In the genomic region with DNA sequence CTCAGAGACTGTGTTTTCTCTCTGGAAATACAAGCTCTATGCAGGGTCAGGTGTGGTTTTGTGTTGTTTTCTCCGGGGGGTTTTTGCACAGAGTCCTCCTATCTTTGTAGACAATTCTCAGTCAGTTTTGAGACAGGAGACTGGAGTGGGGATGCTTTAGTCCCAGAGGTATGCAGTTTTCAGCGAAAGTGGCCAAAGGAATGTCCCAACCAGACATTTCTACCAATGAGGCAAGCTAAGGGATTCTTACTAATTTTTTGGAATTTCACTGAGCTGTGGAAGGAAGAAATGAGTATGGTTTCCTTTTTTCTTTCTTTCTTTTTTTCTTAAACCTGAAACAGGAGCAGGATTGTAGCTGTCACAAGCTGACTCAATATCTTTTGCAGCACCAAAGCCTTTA, we compare ENCODE assay signal across 12 cellular contexts. TPM values are rescaled to one million over a fixed set of nuclear protein-coding genes. Genes with fewer than 3 reads are reported as not detected.
DNase-seq lines count a peak whose midpoint lies in the region; TF ChIP-seq lines count a peak whose summit lies in the region.
"Had no signal": no experiment of that assay in that cellular context is flagged by ENCODE, and none has a peak within 500 bp of the region (broad histone marks: within the 10 kb centered on the region; RNA-seq: fewer than 3 reads in every experiment).

No MANE protein-coding gene starts in this region.

- H3K4me2 ChIP-seq in Loucy (ENCODE audit: low read depth, low read length, poor library complexity, severe bottlenecking), result no peak overlapping the region
- H3K4me2 ChIP-seq: BLaER1 treated with 17β-estradiol and CSF1 and Interleukin-3, amounts not matched to agents 10 nM and 100 nM had no signal

- H3K9me3 Mint-ChIP-seq in osteocyte (ENCODE audit: unreplicated experiment), result no peaks in the 10 kb centered on the region
- H3K9me3 Mint-ChIP-seq in activated naive CD8-positive, alpha-beta T cell treated with anti-CD3 and anti-CD28 coated beads for 36 hours, result no peaks in the 10 kb centered on the region

- H3K4me3 ChIP-seq in Loucy (ENCODE audit: low read length, poor library complexity, severe bottlenecking) (no peak overlapping the region), H7 (ENCODE audit: insufficient read depth, low read depth, low read length) (no peak overlapping the region), ovary (no peak overlapping the region)
- H3K4me3 ChIP-seq: BLaER1 treated with 17β-estradiol and CSF1 and Interleukin-3, amounts not matched to agents 10 nM and 100 nM had no signal

- no peak overlapping the region for H3K4me3 Mint-ChIP-seq in osteocyte (ENCODE audit: unreplicated experiment)
- no peak overlapping the region for H3K4me3 Mint-ChIP-seq in activated naive CD8-positive, alpha-beta T cell treated with anti-CD3 and anti-CD28 coated beads for 36 hours

- H3K27me3 ChIP-seq in Loucy (ENCODE audit: insufficient read depth, low read length, poor library complexity, severe bottlenecking), result no peaks in the 10 kb centered on the region
- H3K27me3 ChIP-seq in H7 (ENCODE audit: control insufficient read depth, insufficient read depth, low read length), result no peaks in the 10 kb centered on the region
- H3K27me3 ChIP-seq in ovary, result no peaks in the 10 kb centered on the region
- H3K27me3 ChIP-seq: BLaER1 treated with 17β-estradiol and CSF1 and Interleukin-3, amounts not matched to agents 10 nM and 100 nM had no signal

- TF ChIP-seq CTCF in AG09319 (IDR thresholded peaks at IDR 0.05; ENCODE audit: low read depth, low read length) (no peak), Loucy (conservative IDR thresholded peaks at IDR 0.05; ENCODE audit: low read length) (no peak), osteocyte (IDR thresholded peaks at IDR 0.05) (no peak), ovary (IDR thresholded peaks at IDR 0.05) (no peak)

- intact Hi-C loops in ovary (cut with DNase I), result loop anchor here in 1 of 4 donors (2.0 kb wide), 1 partner anchor 29 kb away; no protein-coding TSS in a partner anchor

- DNase-seq in AG09319 (ENCODE audit: extremely low read depth, low read depth) (peak; percentile 11), fibroblast of gingiva (ENCODE audit: low read depth) (peak; percentile 71), osteocyte (ENCODE audit: extremely low spot score, unreplicated experiment) (no peak), H7 (no peak), ovary (no peak)
- DNase-seq in activated CD8-positive, alpha-beta memory T cell treated with anti-CD3 and anti-CD28 coated beads for 24 hours, result no peak
- DNase-seq in activated naive CD8-positive, alpha-beta T cell treated with anti-CD3 and anti-CD28 coated beads for 36 hours, result no peak
- DNase-seq: activated T-cell treated with anti-CD3 and anti-CD28 coated beads, Interleukin-2, amount 50 U/mL, for 1 hour; NCI-H2227 treated with DMSO at 0.1 percent for 48 hours had no signal

- H3K27me3 Mint-ChIP-seq in osteocyte (ENCODE audit: unreplicated experiment), result no peaks in the 10 kb centered on the region
- no peaks in the 10 kb centered on the region for H3K27me3 Mint-ChIP-seq in activated naive CD8-positive, alpha-beta T cell treated with anti-CD3 and anti-CD28 coated beads for 36 hours

- H2AFZ ChIP-seq in Loucy (ENCODE audit: low read length), result 0 out of 2 replicates have a peak overlapping the region, but pooled peaks have one; percentile 12

- H4K20me1 ChIP-seq in Loucy (ENCODE audit: insufficient read depth, low read length, poor library complexity, severe bottlenecking), result no peaks in the 10 kb centered on the region
- H4K20me1 ChIP-seq: BLaER1 treated with 17β-estradiol and CSF1 and Interleukin-3, amounts not matched to agents 10 nM and 100 nM had no signal

- no peaks in the 10 kb centered on the region for H3K36me3 Mint-ChIP-seq in osteocyte (ENCODE audit: unreplicated experiment)
- no peaks in the 10 kb centered on the region for H3K36me3 Mint-ChIP-seq in activated naive CD8-positive, alpha-beta T cell treated with anti-CD3 and anti-CD28 coated beads for 36 hours

- H3K4me1 ChIP-seq in Loucy (ENCODE audit: insufficient read depth, low read length, poor library complexity, severe bottlenecking) (no peaks in the 10 kb centered on the region), ovary (ENCODE audit: insufficient read depth) (no peaks in the 10 kb centered on the region)

- H3K79me2 ChIP-seq in Loucy (ENCODE audit: insufficient read depth, low read length), result no peaks in the 10 kb centered on the region

- 61 to 80% (median 74%) methylated on average over 2 of the region's 2 CpGs for WGBS in ovary, 3 donors

- H3K9me3 ChIP-seq in Loucy (ENCODE audit: insufficient read depth, low read depth, low read length), result no peaks in the 10 kb centered on the region
- H3K9me3 ChIP-seq in ovary, result no peaks in the 10 kb centered on the region
- H3K9me3 ChIP-seq: BLaER1 treated with 17β-estradiol and CSF1 and Interleukin-3, amounts not matched to agents 10 nM and 100 nM had no signal

- no peak for TF ChIP-seq EP300 in ovary (IDR thresholded peaks at IDR 0.05)

- H3K9me2 ChIP-seq in Loucy (replicated peaks; ENCODE audit: low read depth, low read length), result no peaks in the 10 kb centered on the region

- no peak for TF ChIP-seq POLR2A in ovary (IDR thresholded peaks at IDR 0.05)

- no peak overlapping the region for H3K27ac ChIP-seq in ovary
- H3K27ac ChIP-seq: BLaER1 treated with 17β-estradiol and CSF1 and Interleukin-3, amounts not matched to agents 10 nM and 100 nM had no signal

- H3K36me3 ChIP-seq in Loucy (ENCODE audit: insufficient read depth, low read length) (no peaks in the 10 kb centered on the region), H7 (replicated peaks; ENCODE audit: control insufficient read depth, insufficient read depth, low read length) (no peaks in the 10 kb centered on the region), ovary (no peaks in the 10 kb centered on the region)
- H3K36me3 ChIP-seq: BLaER1 treated with 17β-estradiol and CSF1 and Interleukin-3, amounts not matched to agents 10 nM and 100 nM had no signal

- H3K27ac Mint-ChIP-seq in osteocyte (ENCODE audit: unreplicated experiment), result peak overlapping the region; percentile 52
- H3K27ac Mint-ChIP-seq in activated naive CD8-positive, alpha-beta T cell treated with anti-CD3 and anti-CD28 coated beads for 36 hours, result no peak overlapping the region
- H3K27ac Mint-ChIP-seq: progenitor cell of endocrine pancreas had no signal

- H3K9ac ChIP-seq in Loucy (ENCODE audit: low read depth, low read length, poor library complexity, severe bottlenecking), result no peak overlapping the region
- H3K9ac ChIP-seq: BLaER1 treated with 17β-estradiol and CSF1 and Interleukin-3, amounts not matched to agents 10 nM and 100 nM had no signal

- H3F3A ChIP-seq in Loucy (ENCODE audit: low read depth), result no peaks in the 10 kb centered on the region

- H3K4me1 Mint-ChIP-seq in osteocyte (ENCODE audit: unreplicated experiment), result peaks cover 17% of the 10 kb centered on the region
- H3K4me1 Mint-ChIP-seq in activated naive CD8-positive, alpha-beta T cell treated with anti-CD3 and anti-CD28 coated beads for 36 hours, result peaks cover 3% of the 10 kb centered on the region

RNA-seq across cellular contexts. Expression of gene PLPP1, which starts 35.3 kb away (rescaled TPM):
- 38.9 and 42.0 TPM in 2 replicates for total RNA-seq in osteocyte
- total RNA-seq in H7 (2014; rRNA removed; shearing (Covaris generic)), result 81.4 and 97.4 TPM in 2 replicates
- total RNA-seq in ovary, result 100 to 1,000 TPM in 1 of 7 donors, 10 to 100 TPM in 6; 13.5 to 136 (median 33.5) TPM
- 100 to 1,000 TPM in 1 of 2 donors, 10 to 100 TPM in 1; 48.9 to 133 TPM for polyA plus RNA-seq in ovary
- total RNA-seq in activated naive CD8-positive, alpha-beta T cell treated with anti-CD3 and anti-CD28 coated beads for 36 hours, result 10 to 100 TPM; 21.3 to 23.1 TPM

Comparison
In these comparisons a context has a peak if more than half of its experiments do, and no peak if none do; other contexts are left out.
1. DNase-seq: peak in AG09319 (single experiment) and fibroblast of gingiva (single experiment); none in osteocyte (single experiment), H7 (single experiment), ovary (0 of 5), activated CD8-positive, alpha-beta memory T cell treated with anti-CD3 and anti-CD28 coated beads for 24 hours (single experiment) and activated naive CD8-positive, alpha-beta T cell treated with anti-CD3 and anti-CD28 coated beads for 36 hours (single experiment).